1 cellular context compared by ENCODE assay signal in the genomic region with DNA sequence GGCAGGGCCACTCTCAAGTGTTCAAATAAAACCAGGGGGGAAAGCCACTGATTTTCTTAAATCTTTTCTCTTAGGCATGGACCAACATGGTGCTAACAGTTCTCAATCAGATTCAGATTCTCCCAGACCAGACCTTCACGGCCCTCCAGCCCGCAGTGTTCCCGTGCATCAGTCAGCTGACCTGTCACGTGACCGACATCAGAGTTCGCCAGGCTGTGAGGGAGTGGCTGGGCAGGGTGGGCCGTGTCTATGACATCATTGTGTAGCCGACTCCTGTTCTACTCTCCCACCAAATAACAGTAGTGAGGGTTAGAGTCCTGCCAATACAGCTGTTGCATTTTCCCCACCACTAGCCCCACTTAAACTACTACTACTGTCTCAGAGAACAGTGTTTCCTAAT.
TF ChIP-seq lines count a peak whose summit lies in the region.

No MANE protein-coding gene starts in this region.

TF ChIP-seq in HepG2, 621 proteins besides CTCF, POLR2A, EP300 and RAD21:
- TF ChIP-seq, protein P1, sequence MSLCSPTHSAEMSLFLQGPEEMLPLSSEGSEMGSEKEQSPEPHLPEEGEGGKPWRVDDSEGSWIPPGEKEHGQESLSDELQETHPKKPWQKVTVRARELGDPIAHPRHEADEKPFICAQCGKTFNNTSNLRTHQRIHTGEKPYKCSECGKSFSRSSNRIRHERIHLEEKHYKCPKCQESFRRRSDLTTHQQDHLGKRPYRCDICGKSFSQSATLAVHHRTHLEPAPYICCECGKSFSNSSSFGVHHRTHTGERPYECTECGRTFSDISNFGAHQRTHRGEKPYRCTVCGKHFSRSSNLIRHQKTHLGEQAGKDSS (CRISPR knock-in tag; IDR thresholded peaks at IDR 0.05; ENCODE audit: borderline replicate concordance, low read depth) = no peak
- TF ChIP-seq ZFP41 (CRISPR knock-in tag; IDR thresholded peaks at IDR 0.05; ENCODE audit: borderline replicate concordance) = no peak
- TF ChIP-seq TFAP4 (IDR thresholded peaks at IDR 0.05; ENCODE audit: borderline replicate concordance, low read depth) = no peak
- no peak for TF ChIP-seq ZFY (CRISPR knock-in tag; IDR thresholded peaks at IDR 0.05)
- TF ChIP-seq, protein P2, sequence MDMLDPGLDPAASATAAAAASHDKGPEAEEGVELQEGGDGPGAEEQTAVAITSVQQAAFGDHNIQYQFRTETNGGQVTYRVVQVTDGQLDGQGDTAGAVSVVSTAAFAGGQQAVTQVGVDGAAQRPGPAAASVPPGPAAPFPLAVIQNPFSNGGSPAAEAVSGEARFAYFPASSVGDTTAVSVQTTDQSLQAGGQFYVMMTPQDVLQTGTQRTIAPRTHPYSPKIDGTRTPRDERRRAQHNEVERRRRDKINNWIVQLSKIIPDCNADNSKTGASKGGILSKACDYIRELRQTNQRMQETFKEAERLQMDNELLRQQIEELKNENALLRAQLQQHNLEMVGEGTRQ (IDR thresholded peaks at IDR 0.05; ENCODE audit: low read depth, low read length) = peak; percentile 71
- TF ChIP-seq, protein P2 (CRISPR knock-in tag; IDR thresholded peaks at IDR 0.05; ENCODE audit: borderline replicate concordance) = no peak
- TF ChIP-seq RORA (CRISPR knock-in tag; IDR thresholded peaks at IDR 0.05) = no peak
- TF ChIP-seq, protein P3, sequence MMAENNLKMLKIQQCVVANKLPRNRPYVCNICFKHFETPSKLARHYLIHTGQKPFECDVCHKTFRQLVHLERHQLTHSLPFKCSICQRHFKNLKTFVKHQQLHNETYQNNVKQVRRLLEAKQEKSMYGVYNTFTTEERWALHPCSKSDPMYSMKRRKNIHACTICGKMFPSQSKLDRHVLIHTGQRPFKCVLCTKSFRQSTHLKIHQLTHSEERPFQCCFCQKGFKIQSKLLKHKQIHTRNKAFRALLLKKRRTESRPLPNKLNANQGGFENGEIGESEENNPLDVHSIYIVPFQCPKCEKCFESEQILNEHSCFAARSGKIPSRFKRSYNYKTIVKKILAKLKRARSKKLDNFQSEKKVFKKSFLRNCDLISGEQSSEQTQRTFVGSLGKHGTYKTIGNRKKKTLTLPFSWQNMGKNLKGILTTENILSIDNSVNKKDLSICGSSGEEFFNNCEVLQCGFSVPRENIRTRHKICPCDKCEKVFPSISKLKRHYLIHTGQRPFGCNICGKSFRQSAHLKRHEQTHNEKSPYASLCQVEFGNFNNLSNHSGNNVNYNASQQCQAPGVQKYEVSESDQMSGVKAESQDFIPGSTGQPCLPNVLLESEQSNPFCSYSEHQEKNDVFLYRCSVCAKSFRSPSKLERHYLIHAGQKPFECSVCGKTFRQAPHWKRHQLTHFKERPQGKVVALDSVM (CRISPR knock-in tag; IDR thresholded peaks at IDR 0.05) = no peak
- TF ChIP-seq ZNF746 (CRISPR knock-in tag; IDR thresholded peaks at IDR 0.05) = no peak
- TF ChIP-seq, protein P4, sequence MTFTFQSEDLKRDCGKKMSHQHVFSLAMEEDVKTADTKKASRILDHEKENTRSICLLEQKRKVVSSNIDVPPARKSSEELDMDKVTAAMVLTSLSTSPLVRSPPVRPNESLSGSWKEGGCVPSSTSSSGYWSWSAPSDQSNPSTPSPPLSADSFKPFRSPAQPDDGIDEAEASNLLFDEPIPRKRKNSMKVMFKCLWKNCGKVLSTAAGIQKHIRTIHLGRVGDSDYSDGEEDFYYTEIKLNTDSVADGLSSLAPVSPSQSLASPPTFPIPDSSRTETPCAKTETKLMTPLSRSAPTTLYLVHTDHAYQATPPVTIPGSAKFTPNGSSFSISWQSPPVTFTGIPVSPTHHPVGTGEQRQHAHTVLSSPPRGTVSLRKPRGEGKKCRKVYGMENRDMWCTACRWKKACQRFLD (CRISPR knock-in tag; IDR thresholded peaks at IDR 0.05; ENCODE audit: borderline replicate concordance) = no peak
- TF ChIP-seq RAD51 (IDR thresholded peaks at IDR 0.05; ENCODE audit: borderline replicate concordance) = peak; percentile 55
- TF ChIP-seq ZNF503 (CRISPR knock-in tag; IDR thresholded peaks at IDR 0.05) = no peak
- TF ChIP-seq ZNF33B (CRISPR knock-in tag; IDR thresholded peaks at IDR 0.05) = no peak
- TF ChIP-seq ATF7 (IDR thresholded peaks at IDR 0.05) = peak; percentile 77; the same call in 1 of the 2 replicates
- TF ChIP-seq ATF7 (CRISPR knock-in tag; IDR thresholded peaks at IDR 0.05) = no peak
